Comparison of ENCODE assay signal across 8 cellular contexts in the genomic region with DNA sequence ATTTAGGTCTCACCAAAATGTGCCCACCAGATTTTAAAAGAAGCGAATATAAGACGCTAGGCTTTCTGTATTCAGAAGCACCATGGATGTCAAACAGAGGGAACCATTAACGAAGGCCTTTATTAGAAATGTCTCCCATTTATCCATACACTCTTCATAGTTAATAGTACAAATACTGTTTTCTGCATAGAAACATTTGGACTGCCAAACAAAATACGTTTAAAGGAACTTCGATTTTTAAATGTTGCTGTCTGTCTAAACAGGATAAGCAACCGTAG. TPM values are rescaled to one million over a fixed set of nuclear protein-coding genes. Genes with fewer than 3 reads are reported as not detected.
A peak's percentile ranks its signal among the peaks of the same experiment; 100 is the strongest.
DNase-seq lines count a peak whose midpoint lies in the region; ATAC-seq, FAIRE-seq and TF ChIP-seq lines count a peak whose summit lies in the region.

No MANE protein-coding gene starts in this region.

- H3K9ac ChIP-seq in kidney (ENCODE audit: low read length in 2 of 2), result peak overlapping the region; percentile 97 to 99

- no peak for DNase-seq in activated CD8-positive, alpha-beta memory T cell treated with anti-CD3 and anti-CD28 coated beads, Interleukin-2, amount 10 ng/mL, durations not matched to agents 7 days and 5 days
- no peak for DNase-seq in activated CD8-positive, alpha-beta memory T cell treated with anti-CD3 and anti-CD28 coated beads for 24 hours
- no peak for DNase-seq in activated T-helper 2 cell treated with anti-CD3 and anti-CD28 coated beads, Interferon-gamma antibody, Interleukin-2, Interleukin-4, amounts not matched to agents 10 μg/mL and 5 μg/mL and 100 μg/mL, durations not matched to agents 14 hours and 24 hours and 36 hours (ENCODE audit: low spot score)
- no peak for DNase-seq in kidney
- no peak for DNase-seq in SHP77 (lab: John Stamatoyannopoulos, UW)
- DNase-seq in SK-N-DZ (ENCODE audit: low spot score), result no peak
- DNase-seq in GDM1 (lab: John Stamatoyannopoulos, UW), result no peak

- H3K27ac Mint-ChIP-seq in activated CD8-positive, alpha-beta memory T cell treated with anti-CD3 and anti-CD28 coated beads, Interleukin-2, amount 10 ng/mL, durations not matched to agents 7 days and 5 days, result peak overlapping the region; percentile 99
- peak overlapping the region; percentile 99 for H3K27ac Mint-ChIP-seq in activated T-helper 2 cell treated with anti-CD3 and anti-CD28 coated beads, Interferon-gamma antibody, Interleukin-2, Interleukin-4, amounts not matched to agents 10 μg/mL and 5 μg/mL and 100 μg/mL, durations not matched to agents 14 hours and 24 hours and 36 hours

- H3K4me1 ChIP-seq in kidney (ENCODE audit: control insufficient read depth in 1 of 2, insufficient read depth in 1 of 2, low read depth in 1 of 2, low read length in 2 of 2) (peaks cover 0 to 5% of the 10 kb centered on the region in 2 donors), thymus (ENCODE audit: control insufficient read depth, insufficient read depth, low read length) (peaks cover 4% of the 10 kb centered on the region)

- H3K36me3 Mint-ChIP-seq in activated CD8-positive, alpha-beta memory T cell treated with anti-CD3 and anti-CD28 coated beads, Interleukin-2, amount 10 ng/mL, durations not matched to agents 7 days and 5 days, result peaks cover 7% of the 10 kb centered on the region
- no peaks in the 10 kb centered on the region for H3K36me3 Mint-ChIP-seq in activated T-helper 2 cell treated with anti-CD3 and anti-CD28 coated beads, Interferon-gamma antibody, Interleukin-2, Interleukin-4, amounts not matched to agents 10 μg/mL and 5 μg/mL and 100 μg/mL, durations not matched to agents 14 hours and 24 hours and 36 hours (ENCODE audit: low read depth)

- no peak for FAIRE-seq in kidney (lab: Jason Lieb, UNC)

- no peaks in the 10 kb centered on the region for H3K27me3 ChIP-seq in thymus (ENCODE audit: control insufficient read depth, insufficient read depth)

- H3K4me3 ChIP-seq in kidney (ENCODE audit: low read length in 2 of 2) (peak overlapping the region; percentile 99 to 100), thymus (ENCODE audit: low read length) (peak overlapping the region; percentile 71)

- H3K9me3 ChIP-seq in kidney (ENCODE audit: control insufficient read depth in 1 of 2, low read length in 2 of 2) (no peaks in the 10 kb centered on the region), thymus (ENCODE audit: control insufficient read depth) (no peaks in the 10 kb centered on the region)

- intact Hi-C loops in activated T-helper 2 cell treated with anti-CD3 and anti-CD28 coated beads, Interferon-gamma antibody, Interleukin-2, Interleukin-4, amounts not matched to agents 10 μg/mL and 5 μg/mL and 100 μg/mL, durations not matched to agents 14 hours and 24 hours and 36 hours (cut with micrococcal nuclease), result loop anchor here (2.0 to 10.0 kb wide), 2 partner anchors 144 to 1080 kb away; a partner anchor contains a TSS
- intact Hi-C loops in kidney (cut with DNase I), result no loop called here

- TF ChIP-seq CTCF in kidney (IDR thresholded peaks at IDR 0.05; ENCODE audit: borderline replicate concordance, extremely low read depth, insufficient read depth), result no peak

- H3K27ac ChIP-seq in kidney (ENCODE audit: low read depth in 2 of 2, low read length in 2 of 2) (peak overlapping the region; percentile 94 to 99), thymus (ENCODE audit: low read depth) (peak overlapping the region; percentile 100)

- peaks cover 3% of the 10 kb centered on the region for H3K27me3 Mint-ChIP-seq in activated CD8-positive, alpha-beta memory T cell treated with anti-CD3 and anti-CD28 coated beads, Interleukin-2, amount 10 ng/mL, durations not matched to agents 7 days and 5 days
- H3K27me3 Mint-ChIP-seq in activated T-helper 2 cell treated with anti-CD3 and anti-CD28 coated beads, Interferon-gamma antibody, Interleukin-2, Interleukin-4, amounts not matched to agents 10 μg/mL and 5 μg/mL and 100 μg/mL, durations not matched to agents 14 hours and 24 hours and 36 hours (ENCODE audit: low read depth), result no peaks in the 10 kb centered on the region

- 2% methylated on average over 6 of the region's 6 CpGs for WGBS in thymus

- CTCF ChIA-PET in activated CD8-positive, alpha-beta memory T cell treated with anti-CD3 and anti-CD28 coated beads, Interleukin-2, amount 10 ng/mL, durations not matched to agents 7 days and 5 days (lab: Charles Lee), result no interaction called here

- H3K4me1 Mint-ChIP-seq in activated CD8-positive, alpha-beta memory T cell treated with anti-CD3 and anti-CD28 coated beads, Interleukin-2, amount 10 ng/mL, durations not matched to agents 7 days and 5 days, result peaks cover 30% of the 10 kb centered on the region
- H3K4me1 Mint-ChIP-seq in activated T-helper 2 cell treated with anti-CD3 and anti-CD28 coated beads, Interferon-gamma antibody, Interleukin-2, Interleukin-4, amounts not matched to agents 10 μg/mL and 5 μg/mL and 100 μg/mL, durations not matched to agents 14 hours and 24 hours and 36 hours (ENCODE audit: low read depth), result peaks cover 32% of the 10 kb centered on the region

- H3K4me3 Mint-ChIP-seq in activated CD8-positive, alpha-beta memory T cell treated with anti-CD3 and anti-CD28 coated beads, Interleukin-2, amount 10 ng/mL, durations not matched to agents 7 days and 5 days, result peak overlapping the region; percentile 85
- peak overlapping the region; percentile 90 for H3K4me3 Mint-ChIP-seq in activated T-helper 2 cell treated with anti-CD3 and anti-CD28 coated beads, Interferon-gamma antibody, Interleukin-2, Interleukin-4, amounts not matched to agents 10 μg/mL and 5 μg/mL and 100 μg/mL, durations not matched to agents 14 hours and 24 hours and 36 hours (ENCODE audit: low read depth)

- H3K9me3 Mint-ChIP-seq in activated CD8-positive, alpha-beta memory T cell treated with anti-CD3 and anti-CD28 coated beads, Interleukin-2, amount 10 ng/mL, durations not matched to agents 7 days and 5 days (ENCODE audit: low read depth), result no peaks in the 10 kb centered on the region
- H3K9me3 Mint-ChIP-seq in activated T-helper 2 cell treated with anti-CD3 and anti-CD28 coated beads, Interferon-gamma antibody, Interleukin-2, Interleukin-4, amounts not matched to agents 10 μg/mL and 5 μg/mL and 100 μg/mL, durations not matched to agents 14 hours and 24 hours and 36 hours, result no peaks in the 10 kb centered on the region

- no peaks in the 10 kb centered on the region for H3K36me3 ChIP-seq in kidney (ENCODE audit: control insufficient read depth in 1 of 2, insufficient read depth in 2 of 2, low read length in 2 of 2)
- H3K36me3 ChIP-seq in thymus (ENCODE audit: control insufficient read depth, insufficient read depth), result no peaks in the 10 kb centered on the region

- no peak for ATAC-seq in activated CD8-positive, alpha-beta memory T cell treated with anti-CD3 and anti-CD28 coated beads, Interleukin-2, amount 10 ng/mL, durations not matched to agents 7 days and 5 days

RNA-seq across cellular contexts. Expression of gene HFE, which starts 32.6 kb away (rescaled TPM):
- 1 to 10 TPM; 1.6 to 3.4 TPM for total RNA-seq in activated CD8-positive, alpha-beta memory T cell treated with anti-CD3 and anti-CD28 coated beads, Interleukin-2, amount 10 ng/mL, durations not matched to agents 7 days and 5 days
- total RNA-seq in activated T-helper 2 cell treated with anti-CD3 and anti-CD28 coated beads, Interferon-gamma antibody, Interleukin-2, Interleukin-4, amounts not matched to agents 10 μg/mL and 5 μg/mL and 100 μg/mL, durations not matched to agents 14 hours and 24 hours and 36 hours, result 0.32 and 0.39 TPM in 2 replicates
- 10.6 TPM for total RNA-seq in kidney
- 6.3 TPM for polyA plus RNA-seq in kidney (ENCODE audit: insufficient read depth, low read depth, low replicate concordance)
- polyA plus RNA-seq in thymus, result 3.8 TPM
- polyA plus RNA-seq in SK-N-DZ (2014; cell fraction: cytosol; rRNA removed), result not detected in 2 replicates
- not detected in 2 replicates for polyA plus RNA-seq in SK-N-DZ (2014; cell fraction: nucleus; rRNA removed)
